ENCODE assay signal across 8 cellular contexts in the genomic region with DNA sequence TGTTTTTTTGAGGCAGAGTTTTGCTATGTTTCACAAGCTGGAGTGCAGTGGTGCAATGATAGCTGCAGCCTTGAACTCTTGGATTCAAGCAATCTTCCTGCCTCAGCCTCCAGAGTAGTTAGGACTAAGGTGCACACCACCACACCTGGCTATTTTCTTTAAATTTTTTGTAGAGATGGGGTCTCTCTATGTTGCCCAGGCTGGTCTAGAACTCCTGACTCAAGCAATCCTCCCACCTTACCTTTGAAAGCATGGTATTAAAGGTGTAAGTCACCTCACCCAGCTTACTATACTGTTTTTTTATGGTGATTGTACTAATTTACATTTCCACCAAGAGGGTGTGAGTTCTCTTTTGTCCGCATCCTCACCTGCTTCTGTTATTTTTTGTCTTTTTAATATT.
"Had no signal": no experiment of that assay in that cellular context is flagged by ENCODE, and none has a peak within 500 bp of the region (broad histone marks: within the 10 kb centered on the region; RNA-seq: fewer than 3 reads in every experiment).

No MANE protein-coding gene starts in this region.

- FAIRE-seq: G401.6, GM12878, GM12891, GM12892, GM18507, GM19239 had no signal

- DNase-seq: GDM1, GF-D8 had no signal

- H3K4me3 ChIP-seq: GM12878 had no signal

- ATAC-seq: GM12878 had no signal
